Comparison of ENCODE assay signal across 13 cellular contexts in the genomic region with DNA sequence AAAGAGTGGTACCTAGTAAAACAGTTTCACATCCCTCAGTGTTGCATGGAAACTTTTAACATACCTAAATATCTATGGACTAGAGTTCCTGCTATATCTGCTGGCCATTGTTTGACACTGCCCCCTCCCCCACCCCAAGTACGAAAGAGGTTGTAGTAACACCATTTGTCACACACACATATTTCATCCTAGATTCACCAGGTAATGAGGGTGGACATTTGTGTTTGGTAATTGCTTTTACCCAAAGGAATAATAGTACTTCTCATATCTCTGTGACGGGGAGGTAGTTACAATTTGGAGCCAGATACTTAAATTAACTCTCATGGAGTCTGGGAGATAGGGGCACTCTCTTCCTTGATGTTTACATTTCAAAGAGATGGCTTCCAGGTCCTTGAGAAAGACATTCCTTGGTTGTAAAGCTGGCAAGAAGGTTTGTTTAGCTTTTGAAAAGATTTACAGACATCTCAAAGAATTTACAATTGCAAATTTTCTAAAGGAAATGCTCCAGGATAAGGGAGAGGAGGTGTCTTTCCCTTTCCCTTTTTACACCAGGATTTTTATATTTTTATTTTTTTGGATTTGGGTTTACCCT. TPM values are rescaled to one million over a fixed set of nuclear protein-coding genes. Genes with fewer than 3 reads are reported as not detected.
DNase-seq lines count a peak whose midpoint lies in the region; ATAC-seq and TF ChIP-seq lines count a peak whose summit lies in the region.
"Had no signal": no experiment of that assay in that cellular context is flagged by ENCODE, and none has a peak within 500 bp of the region (broad histone marks: within the 10 kb centered on the region; RNA-seq: fewer than 3 reads in every experiment).

No MANE protein-coding gene starts in this region.

- H2AFZ ChIP-seq in hepatocyte (no peak overlapping the region), PC-3 (ENCODE audit: low read length) (no peak overlapping the region)

- H3K9me3 ChIP-seq in ES-I3 (ENCODE audit: control insufficient read depth, insufficient read depth, low read length) (peaks cover 8% of the 10 kb centered on the region; the same call in 1 of the 2 replicates), hepatocyte (ENCODE audit: low read depth) (no peaks in the 10 kb centered on the region), PC-3 (ENCODE audit: low read length) (no peaks in the 10 kb centered on the region)

- H3K27ac Mint-ChIP-seq in nephron progenitor cell (peak overlapping the region; percentile 28), HFFc6 (no peak overlapping the region)

- H3K9me2 ChIP-seq in hepatocyte (replicated peaks; ENCODE audit: insufficient read depth) (no peaks in the 10 kb centered on the region), PC-3 (replicated peaks; ENCODE audit: low read length) (no peaks in the 10 kb centered on the region)

- no peaks in the 10 kb centered on the region for H3F3A ChIP-seq in PC-3 (ENCODE audit: low read length, unreplicated experiment)

- ATAC-seq in PC-3: no peak

- H3K4me1 Mint-ChIP-seq in nephron progenitor cell (peaks cover 31% of the 10 kb centered on the region), HFFc6 (ENCODE audit: low read depth) (peaks cover 19% of the 10 kb centered on the region)

- no TSS peak for BruUV-seq in PC-3 (replicated peaks; lab: Mats Ljungman, UMichigan)

- H3K4me1 ChIP-seq in ES-I3 (ENCODE audit: insufficient read depth, low read length): peaks cover 48% of the 10 kb centered on the region
- peaks cover 13% of the 10 kb centered on the region for H3K4me1 ChIP-seq in hepatocyte (ENCODE audit: insufficient read depth)
- H3K4me1 ChIP-seq in PC-3 (ENCODE audit: insufficient read depth, low read length): no peaks in the 10 kb centered on the region; the same call in 1 of the 2 replicates

- CTCF ChIA-PET in PC-3 (lab: Charles Lee): no interaction called here

- intact Hi-C loops in PC-3 (cut with micrococcal nuclease): no loop called here

- POLR2A ChIA-PET in PC-3 (lab: Charles Lee; ENCODE audit: unreplicated experiment): no interaction called here

- H4K20me1 ChIP-seq in hepatocyte (ENCODE audit: insufficient read depth, poor library complexity, severe bottlenecking) (no peaks in the 10 kb centered on the region), PC-3 (ENCODE audit: low read length) (no peaks in the 10 kb centered on the region)

- H3K9me3 Mint-ChIP-seq in nephron progenitor cell (peaks cover 30% of the 10 kb centered on the region), HFFc6 (no peaks in the 10 kb centered on the region)

- H3K36me3 Mint-ChIP-seq in nephron progenitor cell (ENCODE audit: low read depth): peaks cover 25% of the 10 kb centered on the region
- H3K36me3 Mint-ChIP-seq in HFFc6 (ENCODE audit: low read depth): no peaks in the 10 kb centered on the region

- H3K9ac ChIP-seq in ES-I3 (ENCODE audit: low read depth, low read length) (peak overlapping the region; percentile 4; the same call in 1 of the 2 replicates), PC-3 (ENCODE audit: low read length) (no peak overlapping the region)

- 11% methylated on average over 2 of the region's 2 CpGs for WGBS in hepatocyte (ENCODE audit: low lambda C conversion rate, missing lambda C conversion rate)

- H3K27me3 Mint-ChIP-seq in nephron progenitor cell (ENCODE audit: low read depth, poor library complexity) (peaks cover 2% of the 10 kb centered on the region), HFFc6 (ENCODE audit: insufficient read depth) (no peaks in the 10 kb centered on the region)

- no peaks in the 10 kb centered on the region for H3K36me3 ChIP-seq in ES-I3 (ENCODE audit: insufficient read depth, low read length)
- no peaks in the 10 kb centered on the region for H3K36me3 ChIP-seq in hepatocyte (replicated peaks; ENCODE audit: insufficient read depth, low read depth)
- no peaks in the 10 kb centered on the region for H3K36me3 ChIP-seq in PC-3 (ENCODE audit: low read depth, low read length)

- no peaks in the 10 kb centered on the region for H3K79me2 ChIP-seq in hepatocyte
- H3K79me2 ChIP-seq in PC-3 (ENCODE audit: low read length): no peaks in the 10 kb centered on the region

- TF ChIP-seq CTCF in LNCaP clone FGC (IDR thresholded peaks at IDR 0.05; ENCODE audit: control insufficient read depth, extremely low read depth, insufficient read depth): no peak
- TF ChIP-seq CTCF in hepatocyte (IDR thresholded peaks at IDR 0.05; ENCODE audit: poor library complexity): no peak
- no peak for TF ChIP-seq CTCF in nephron progenitor cell (IDR thresholded peaks at IDR 0.05)
- no peak for TF ChIP-seq CTCF in HFFc6 (IDR thresholded peaks at IDR 0.05)
- TF ChIP-seq CTCF in PC-3 (conservative IDR thresholded peaks at IDR 0.05; ENCODE audit: low read depth, low read length): no peak

- H3K4me2 ChIP-seq in hepatocyte (peak overlapping the region; percentile 27), PC-3 (ENCODE audit: low read length) (no peak overlapping the region)

- DNase-seq in LNCaP clone FGC (ENCODE audit: low read depth) (peak; percentile 82), hepatocyte (ENCODE audit: low spot score) (no peak), nephron progenitor cell (no peak), HFFc6 (no peak), PC-3 (no peak), NCI-H2081 (lab: John Stamatoyannopoulos, UW) (no peak)
- no peak for DNase-seq in stimulated activated CD4-positive, alpha-beta T cell treated with anti-CD3 and anti-CD28 coated beads, Interleukin-12 subunit alpha, Interleukin-12 subunit beta, amount 100 ng/mL, for 4 hours
- DNase-seq: C1 segment of cervical spinal cord, NCI-H1436, NCI-H2029, NCI-H2171 treated with DMSO at 0.1 percent for 48 hours, NCI-H774 had no signal

- H3K4me3 Mint-ChIP-seq in nephron progenitor cell (peak overlapping the region; percentile 11), HFFc6 (no peak overlapping the region)

- H3K27ac ChIP-seq in hepatocyte: no peak overlapping the region
- no peak overlapping the region for H3K27ac ChIP-seq in PC-3 (ENCODE audit: low read length)

- H3K4me3 ChIP-seq in LNCaP clone FGC (ENCODE audit: low read depth, low read length) (no peak overlapping the region), hepatocyte (no peak overlapping the region), PC-3 (ENCODE audit: low read length) (no peak overlapping the region)

- H3K27me3 ChIP-seq in hepatocyte: no peaks in the 10 kb centered on the region
- no peaks in the 10 kb centered on the region for H3K27me3 ChIP-seq in PC-3 (ENCODE audit: low read length)

RNA-seq across cellular contexts. Expression of gene REXO2, which starts 38.8 kb away (rescaled TPM):
- total RNA-seq in hepatocyte: 84.4 and 124 TPM in 2 replicates
- polyA plus RNA-seq in hepatocyte: 160 and 187 TPM in 2 replicates
- 100 to 1,000 TPM; 245 to 272 (median 255) TPM for total RNA-seq in HFFc6 (2021; fragmentation: NEBNext Ultra II Directional; extraction: Animal tissue kit (Norgen Biotek cat#: 25700))
- total RNA-seq in PC-3 (2014; rRNA removed): 145 and 181 TPM in 2 replicates
